ENCODE assay signal across 8 cellular contexts in the genomic region with DNA sequence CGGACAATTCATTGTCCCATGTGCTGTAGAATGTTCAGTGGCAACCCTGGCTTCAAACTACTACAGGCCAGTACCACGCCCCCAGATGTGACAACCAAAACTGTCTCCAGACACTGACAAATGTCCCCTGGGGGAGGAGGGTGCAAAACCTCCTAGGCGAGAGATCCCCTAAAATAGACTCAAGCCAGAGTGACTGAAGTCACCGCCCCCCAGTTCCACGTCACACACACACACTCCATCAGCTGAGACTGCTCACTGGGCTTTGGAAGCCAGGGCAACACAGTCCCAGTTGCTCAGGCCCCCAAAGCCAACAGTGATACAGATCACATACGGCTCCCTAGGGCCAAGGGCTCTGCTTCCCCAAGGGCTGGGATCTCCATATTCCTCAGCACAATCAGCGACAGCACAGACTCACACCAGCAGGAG. TPM values are rescaled to one million over a fixed set of nuclear protein-coding genes. Genes with fewer than 3 reads are reported as not detected.
DNase-seq lines count a peak whose midpoint lies in the region; ATAC-seq and TF ChIP-seq lines count a peak whose summit lies in the region.

No MANE protein-coding gene starts in this region.

- CTCF ChIA-PET in SK-N-SH (lab: Yijun Ruan, JAX) (interaction anchor here (1.9 kb wide), 1 partner anchor 238 kb away, joined by 5 read pairs; no protein-coding TSS in a partner anchor), activated B cell treated with CpG ODN at 0.5 μM for 24 hours (lab: Charles Lee) (interaction anchor here (1.3 to 2.7 kb wide), 5 partner anchors 12 to 114 kb away, joined by 3 to 17 read pairs (median 6); partner anchors contain the start of gene HDAC4)

- H3K9me3 ChIP-seq in SK-N-SH (no peaks in the 10 kb centered on the region), prostate gland (no peaks in the 10 kb centered on the region), neural progenitor cell (ENCODE audit: low read depth) (no peaks in the 10 kb centered on the region)

- TF ChIP-seq RAD21 in SK-N-SH (IDR thresholded peaks at IDR 0.05; ENCODE audit: low read length), result no peak

- H3K4me1 Mint-ChIP-seq in activated B cell treated with CpG ODN at 0.5 μM for 24 hours (peaks cover 43% of the 10 kb centered on the region), neural progenitor cell (peaks cover 37% of the 10 kb centered on the region)
- peaks cover 17 to 33% of the 10 kb centered on the region in 2 donors for H3K4me1 Mint-ChIP-seq in natural killer cell treated with Interleukin-12 subunit alpha and Interleukin-12 subunit beta and Interleukin-15 and Interleukin-18, amount 100 ng/mL, for 72 hours (ENCODE audit: low read depth in 2 of 2)

- H2AFZ ChIP-seq in SK-N-SH (ENCODE audit: low read depth) (no peak overlapping the region), neural progenitor cell (replicated peaks) (no peak overlapping the region)

- TF ChIP-seq EP300 in SK-N-SH (IDR thresholded peaks at IDR 0.05; ENCODE audit: borderline replicate concordance in 1 of 2, low read depth in 1 of 2, low read length in 1 of 2), result no peak

- H3K9ac ChIP-seq in SK-N-SH, result no peak overlapping the region
- no peak overlapping the region for H3K9ac ChIP-seq in neural progenitor cell

- intact Hi-C loops in activated B cell treated with CpG ODN at 0.5 μM for 24 hours (cut with micrococcal nuclease), result loop anchor here (1.0 to 5.0 kb wide), 4 partner anchors 12 to 114 kb away; partner anchors contain the start of gene HDAC4
- intact Hi-C loops in prostate gland (cut with DNase I), result no loop called here

- DNase-seq in SK-N-SH, result peak; percentile 45
- DNase-seq in H7, result peak; percentile 82
- DNase-seq in activated B cell treated with CpG ODN at 0.5 μM for 24 hours, result peak; percentile 70
- DNase-seq in natural killer cell treated with Interleukin-12 subunit alpha and Interleukin-12 subunit beta and Interleukin-15 and Interleukin-18, amount 100 ng/mL, for 72 hours (ENCODE audit: low spot score), result peak; percentile 40
- no peak for DNase-seq in prostate gland (ENCODE audit: low spot score)
- DNase-seq in neural progenitor cell (ENCODE audit: low spot score), result no peak
- no peak for DNase-seq in SIG-M5 (lab: John Stamatoyannopoulos, UW)

- POLR2A ChIA-PET in SK-N-SH (lab: Yijun Ruan, JAX), result no interaction called here
- POLR2A ChIA-PET in activated B cell treated with CpG ODN at 0.5 μM for 24 hours (lab: Charles Lee), result interaction anchor here (0.6 to 4.8 kb wide), 13 partner anchors 10 to 644 kb away, joined by 3 to 108 read pairs (median 7); partner anchors contain the start of genes HDAC4 and NDUFA10

- H4K20me1 ChIP-seq in SK-N-SH (ENCODE audit: insufficient read depth) (no peaks in the 10 kb centered on the region), neural progenitor cell (ENCODE audit: low read depth) (peaks cover 85% of the 10 kb centered on the region)

- TF ChIP-seq POLR2A in prostate gland (IDR thresholded peaks at IDR 0.05), result no peak

- no peaks in the 10 kb centered on the region; the same call in 1 of the 2 replicates for H3K79me2 ChIP-seq in SK-N-SH (ENCODE audit: insufficient read depth)
- peaks cover 94% of the 10 kb centered on the region for H3K79me2 ChIP-seq in neural progenitor cell (ENCODE audit: low read depth)

- H3K27ac ChIP-seq in SK-N-SH (ENCODE audit: low read depth in 2 of 2, low read length in 1 of 2), result no peak overlapping the region
- H3K27ac ChIP-seq in prostate gland, result no peak overlapping the region
- H3K27ac ChIP-seq in neural progenitor cell, result no peak overlapping the region

- H3F3A ChIP-seq in SK-N-SH (replicated peaks; ENCODE audit: insufficient read depth), result no peaks in the 10 kb centered on the region
- H3F3A ChIP-seq in neural progenitor cell (ENCODE audit: low read depth), result peaks cover 4% of the 10 kb centered on the region

- 89% methylated on average over 7 of the region's 7 CpGs for WGBS in SK-N-SH (ENCODE audit: low lambda C conversion rate)
- 92% methylated on average over 7 of the region's 7 CpGs for WGBS in prostate gland

- H3K9me3 Mint-ChIP-seq in activated B cell treated with CpG ODN at 0.5 μM for 24 hours (no peaks in the 10 kb centered on the region), neural progenitor cell (peaks cover 12% of the 10 kb centered on the region)
- H3K9me3 Mint-ChIP-seq in natural killer cell treated with Interleukin-12 subunit alpha and Interleukin-12 subunit beta and Interleukin-15 and Interleukin-18, amount 100 ng/mL, for 72 hours, result no peaks in the 10 kb centered on the region

- H3K36me3 Mint-ChIP-seq in activated B cell treated with CpG ODN at 0.5 μM for 24 hours (ENCODE audit: low read depth) (peaks cover 7% of the 10 kb centered on the region), neural progenitor cell (peaks cover 43% of the 10 kb centered on the region)
- no peaks in the 10 kb centered on the region for H3K36me3 Mint-ChIP-seq in natural killer cell treated with Interleukin-12 subunit alpha and Interleukin-12 subunit beta and Interleukin-15 and Interleukin-18, amount 100 ng/mL, for 72 hours

- H3K36me3 ChIP-seq in SK-N-SH (replicated peaks in 1 of 2; ENCODE audit: control insufficient read depth in 1 of 2, insufficient read depth in 2 of 2, low read length in 1 of 2) (no peaks in the 10 kb centered on the region), H7 (replicated peaks; ENCODE audit: control insufficient read depth, insufficient read depth, low read length) (no peaks in the 10 kb centered on the region; the same call in 1 of the 2 replicates), prostate gland (no peaks in the 10 kb centered on the region), neural progenitor cell (no peaks in the 10 kb centered on the region)

- TF ChIP-seq CTCF in SK-N-SH (IDR thresholded peaks at IDR 0.05), result no peak
- TF ChIP-seq CTCF in activated B cell treated with CpG ODN at 0.5 μM for 24 hours (IDR thresholded peaks at IDR 0.05), result no peak
- no peak for TF ChIP-seq CTCF in prostate gland (IDR thresholded peaks at IDR 0.05)
- no peak for TF ChIP-seq CTCF in neural progenitor cell (IDR thresholded peaks at IDR 0.05)

- H3K9me2 ChIP-seq in SK-N-SH, result no peaks in the 10 kb centered on the region

- H3K4me1 ChIP-seq in SK-N-SH (ENCODE audit: control insufficient read depth in 1 of 2, insufficient read depth in 2 of 2, low read depth in 1 of 2, low read length in 1 of 2), result peaks cover 0 to 10% of the 10 kb centered on the region in 2 experiments; a peak in 1 of 4 replicates
- no peaks in the 10 kb centered on the region for H3K4me1 ChIP-seq in prostate gland (replicated peaks)
- peaks cover 12% of the 10 kb centered on the region for H3K4me1 ChIP-seq in neural progenitor cell

- peak overlapping the region; percentile 91 for H3K27ac Mint-ChIP-seq in activated B cell treated with CpG ODN at 0.5 μM for 24 hours
- H3K27ac Mint-ChIP-seq in natural killer cell treated with Interleukin-12 subunit alpha and Interleukin-12 subunit beta and Interleukin-15 and Interleukin-18, amount 100 ng/mL, for 72 hours, result peak overlapping the region; percentile 65 to 94
- H3K27ac Mint-ChIP-seq in neural progenitor cell, result no peak overlapping the region

- ATAC-seq in SK-N-SH treated with all-trans-retinoic acid at 6 μM for 48 hours, result no peak
- peak; percentile 80 for ATAC-seq in activated B cell treated with CpG ODN at 0.5 μM for 24 hours (ENCODE audit: low read depth)
- ATAC-seq in natural killer cell treated with Interleukin-12 subunit alpha and Interleukin-12 subunit beta and Interleukin-15 and Interleukin-18, amount 100 ng/mL, for 72 hours, result peak; percentile 3 to 37

- H3K4me3 Mint-ChIP-seq in activated B cell treated with CpG ODN at 0.5 μM for 24 hours (peak overlapping the region; percentile 85), neural progenitor cell (no peak overlapping the region)
- peak overlapping the region; percentile 87 for H3K4me3 Mint-ChIP-seq in natural killer cell treated with Interleukin-12 subunit alpha and Interleukin-12 subunit beta and Interleukin-15 and Interleukin-18, amount 100 ng/mL, for 72 hours

- H3K27me3 Mint-ChIP-seq in activated B cell treated with CpG ODN at 0.5 μM for 24 hours (no peaks in the 10 kb centered on the region), neural progenitor cell (ENCODE audit: insufficient read depth, low read depth) (peaks cover 7% of the 10 kb centered on the region)
- H3K27me3 Mint-ChIP-seq in natural killer cell treated with Interleukin-12 subunit alpha and Interleukin-12 subunit beta and Interleukin-15 and Interleukin-18, amount 100 ng/mL, for 72 hours, result peaks cover 0 to 2% of the 10 kb centered on the region in 2 donors

- H3K4me2 ChIP-seq in SK-N-SH (no peak overlapping the region), neural progenitor cell (no peak overlapping the region)

- no peaks in the 10 kb centered on the region for H3K27me3 ChIP-seq in SK-N-SH (ENCODE audit: insufficient read depth)
- H3K27me3 ChIP-seq in H7 (ENCODE audit: control insufficient read depth, insufficient read depth, low read length), result no peaks in the 10 kb centered on the region
- H3K27me3 ChIP-seq in prostate gland (replicated peaks; ENCODE audit: insufficient read depth), result no peaks in the 10 kb centered on the region
- H3K27me3 ChIP-seq in neural progenitor cell, result no peaks in the 10 kb centered on the region

- no peak overlapping the region for H3K4me3 ChIP-seq in SK-N-SH (ENCODE audit: low read depth in 2 of 2, low read length in 1 of 2)
- no peak overlapping the region for H3K4me3 ChIP-seq in H7 (ENCODE audit: insufficient read depth, low read depth, low read length)
- no peak overlapping the region for H3K4me3 ChIP-seq in prostate gland
- H3K4me3 ChIP-seq in neural progenitor cell, result no peak overlapping the region

TF ChIP-seq in SK-N-SH, 30 proteins besides CTCF, POLR2A, EP300 and RAD21 (continues in another document):
- TF ChIP-seq NRF1 (IDR thresholded peaks at IDR 0.05; ENCODE audit: low read depth, low read length), result no peak

TF ChIP-seq in SK-N-SH treated with all-trans-retinoic acid at 6 μM for 48 hours, 23 proteins besides CTCF, POLR2A, EP300 and RAD21 (continues in another document):
- TF ChIP-seq GLIS3 (CRISPR knock-in tag; IDR thresholded peaks at IDR 0.05), result no peak
- no peak for TF ChIP-seq OSR1 (CRISPR knock-in tag; IDR thresholded peaks at IDR 0.05)
- TF ChIP-seq ZNF565 (CRISPR knock-in tag; conservative IDR thresholded peaks at IDR 0.05; ENCODE audit: low read depth), result no peak
- no peak for TF ChIP-seq ARNTL (CRISPR knock-in tag; IDR thresholded peaks at IDR 0.05; ENCODE audit: borderline replicate concordance, low read depth)
- TF ChIP-seq PPARA (CRISPR knock-in tag; IDR thresholded peaks at IDR 0.05; ENCODE audit: borderline replicate concordance), result no peak
- no peak for TF ChIP-seq TOX (CRISPR knock-in tag; IDR thresholded peaks at IDR 0.05; ENCODE audit: borderline replicate concordance)

RNA-seq across cellular contexts. Expression of gene HDAC4, which starts 19.1 kb away (rescaled TPM):
- polyA plus RNA-seq in SK-N-SH (2012; rRNA removed), result 3.9 and 5.5 TPM in 2 replicates
- polyA plus RNA-seq in SK-N-SH (2012; cell fraction: cytosol; rRNA removed), result 3.1 and 3.9 TPM in 2 replicates
- polyA plus RNA-seq in SK-N-SH (2012; cell fraction: nucleus; rRNA removed), result 16.0 and 17.0 TPM in 2 replicates
- 18.1 and 28.5 TPM in 2 replicates for total RNA-seq in H7 (2014; rRNA removed; shearing (Covaris generic))
- total RNA-seq in activated B cell treated with CpG ODN at 0.5 μM for 24 hours (30.9 and 31.9 TPM in 2 replicates), prostate gland (10 to 100 TPM; 41.8 to 44.2 TPM), neural progenitor cell (ENCODE audit: low replicate concordance) (36.0 and 40.8 TPM in 2 replicates)
- total RNA-seq in natural killer cell treated with Interleukin-12 subunit alpha and Interleukin-12 subunit beta and Interleukin-15 and Interleukin-18, amount 100 ng/mL, for 72 hours, result 10 to 100 TPM; 22.3 to 48.6 TPM

Comparison
In these comparisons a context has a peak if more than half of its experiments do, and no peak if none do; other contexts are left out.
1. DNase-seq: peak in SK-N-SH (single experiment), H7 (single experiment), activated B cell treated with CpG ODN at 0.5 μM for 24 hours (single experiment) and natural killer cell treated with Interleukin-12 subunit alpha and Interleukin-12 subunit beta and Interleukin-15 and Interleukin-18, amount 100 ng/mL, for 72 hours (single experiment); none in prostate gland (single experiment), neural progenitor cell (single experiment) and SIG-M5 (single experiment).